16 cellular contexts compared by ENCODE assay signal in genomic region chr9:136374183-136374575, GRCh38. TPM values are rescaled to one million over a fixed set of nuclear protein-coding genes. Genes with fewer than 3 reads are reported as not detected.
A peak's percentile ranks its signal among the peaks of the same experiment; 100 is the strongest.
DNase-seq lines count a peak whose midpoint lies in the region; ATAC-seq, FAIRE-seq and TF ChIP-seq lines count a peak whose summit lies in the region.
"Had no signal": no experiment of that assay in that cellular context is flagged by ENCODE, and none has a peak within 500 bp of the region (broad histone marks: within the 10 kb centered on the region; RNA-seq: fewer than 3 reads in every experiment).

No MANE protein-coding gene starts in this region.

- no peak for FAIRE-seq in GM12878 (lab: Jason Lieb, UNC)
- FAIRE-seq: HTR-8/SVneo had no signal

- peak overlapping the region; percentile 91 for H3K27ac ChIP-seq in HL-60 (replicated peaks)
- H3K27ac ChIP-seq in GM12878 (ENCODE audit: control insufficient read depth, insufficient read depth), result no peak overlapping the region

- H3K27ac Mint-ChIP-seq in nephron progenitor cell, result peak overlapping the region; percentile 22

- H3K4me3 Mint-ChIP-seq in nephron progenitor cell, result no peak overlapping the region

- TF ChIP-seq EP300 in GM12878 (IDR thresholded peaks at IDR 0.05; ENCODE audit: borderline replicate concordance in 1 of 2, control insufficient read depth in 1 of 2, low read depth in 2 of 2, low read length in 2 of 2), result no peak

- no peaks in the 10 kb centered on the region for H3K9me3 Mint-ChIP-seq in nephron progenitor cell

- TF ChIP-seq CTCF in HL-60 (IDR thresholded peaks at IDR 0.05; ENCODE audit: insufficient read depth, low read length) (no peak), GM12878 (IDR thresholded peaks at IDR 0.05 in 2 of 3, conservative IDR thresholded peaks at IDR 0.05 in 1 of 3; ENCODE audit: control insufficient read depth in 2 of 3, extremely low read depth in 1 of 3, insufficient read depth in 1 of 3, low read depth in 3 of 3, low read length in 3 of 3) (no peak), nephron progenitor cell (IDR thresholded peaks at IDR 0.05) (no peak)

- peak; percentile 55; the same call in 1 of the 2 replicates for TF ChIP-seq POLR2A in GM12878 (IDR thresholded peaks at IDR 0.05; ENCODE audit: low read depth, low read length)

- H3K4me1 ChIP-seq in GM12878 (ENCODE audit: control insufficient read depth, insufficient read depth, low read length), result 0 out of 2 replicates have a peak, but pooled peaks cover 4% of the 10 kb centered on the region
- H3K4me1 ChIP-seq: HAP-1 had no signal

- H3K9ac ChIP-seq in GM12878 (ENCODE audit: control insufficient read depth, insufficient read depth, low read length), result no peak overlapping the region

- ATAC-seq in GM12878, result no peak
- ATAC-seq in HG03095 (IDR thresholded peaks at IDR 0.05; ENCODE audit: unreplicated experiment), result no peak

- BruUV-seq in GM12878 (replicated peaks; lab: Mats Ljungman, UMichigan), result no TSS peak

- no peak overlapping the region for H2AFZ ChIP-seq in GM12878 (ENCODE audit: control insufficient read depth, low read depth, low read length)

- H3K4me3 ChIP-seq in HL-60 (replicated peaks; ENCODE audit: insufficient read depth, low read length) (no peak overlapping the region; the same call in 1 of the 2 replicates), GM12878 (no peak overlapping the region)
- H3K4me3 ChIP-seq: HAP-1 had no signal

- RAD21 ChIA-PET in GM12878 (lab: Charles Lee; ENCODE audit: unreplicated experiment), result no interaction called here

- 87% methylated on average over 14 of the region's 14 CpGs for WGBS in GM12878 (ENCODE audit: insufficient coverage, insufficient replicate concordance, low lambda C conversion rate, missing lambda C conversion rate)

- H4K20me1 ChIP-seq in GM12878 (ENCODE audit: control insufficient read depth, insufficient read depth), result no peaks in the 10 kb centered on the region

- POLR2A ChIA-PET in GM12878 (lab: Charles Lee), result interaction anchor here (1.1 to 1.4 kb wide), 2 partner anchors 15 to 27 kb away, joined by 3 to 4 read pairs; no protein-coding TSS in a partner anchor

- H3K9me3 ChIP-seq in GM12878 (replicated peaks; ENCODE audit: control insufficient read depth, insufficient read depth, low read length), result no peaks in the 10 kb centered on the region
- H3K9me3 ChIP-seq: HAP-1 had no signal

- intact Hi-C loops in GM12878 (cut with micrococcal nuclease; ENCODE audit: unreplicated experiment), result no loop called here

- CTCF ChIA-PET in GM12878 (lab: Yijun Ruan, JAX), result no interaction called here

- H3K27me3 Mint-ChIP-seq in nephron progenitor cell (ENCODE audit: low read depth, poor library complexity), result peaks cover 2% of the 10 kb centered on the region

- no peak for TF ChIP-seq RAD21 in GM12878 (IDR thresholded peaks at IDR 0.05; ENCODE audit: insufficient read depth, low read depth, low read length)

- H3K4me2 ChIP-seq in GM12878 (ENCODE audit: control insufficient read depth, insufficient read depth), result no peak overlapping the region

- peaks cover 22% of the 10 kb centered on the region for H3K4me1 Mint-ChIP-seq in nephron progenitor cell

- H3K27me3 ChIP-seq in HL-60 (ENCODE audit: insufficient read depth, poor library complexity, severe bottlenecking), result no peaks in the 10 kb centered on the region
- H3K27me3 ChIP-seq in GM12878 (replicated peaks in 1 of 2; ENCODE audit: control insufficient read depth in 2 of 2, insufficient read depth in 2 of 2, low read length in 1 of 2), result no peaks in the 10 kb centered on the region

- in situ Hi-C loops in GM12878 (cut with MboI), result no loop called here

- SMC1A ChIA-PET in GM12878 (lab: Charles Lee; ENCODE audit: uncharacterized antibody, unreplicated experiment), result no interaction called here

- H3K36me3 ChIP-seq in GM12878 (ENCODE audit: control insufficient read depth in 2 of 2, insufficient read depth in 2 of 2, low read length in 1 of 2), result peaks cover 0 to 11% of the 10 kb centered on the region in 2 experiments; a peak in 3 of 4 replicates

- DNase-seq in HL-60 (ENCODE audit: low read depth in 1 of 2, low spot score in 1 of 2) (no peak), GM12878 (ENCODE audit: low read depth, low spot score) (no peak), nephron progenitor cell (no peak), T-helper 1 cell (no peak), H4 (ENCODE audit: low spot score) (no peak)
- DNase-seq: EL, NCI-H1417 treated with DMSO at 0.1 percent for 48 hours, NCI-H2029, NCI-H2171, NCI-H446, NCI-H69, SIG-M5 had no signal

- no peaks in the 10 kb centered on the region for H3K36me3 Mint-ChIP-seq in nephron progenitor cell (ENCODE audit: low read depth)

- no peaks in the 10 kb centered on the region for H3K79me2 ChIP-seq in GM12878 (ENCODE audit: control insufficient read depth, insufficient read depth, low read length)

RNA-seq across cellular contexts. Expression of gene CARD9, which starts 0.7 kb away (rescaled TPM):
- 35.2 and 40.5 TPM in 2 replicates for total RNA-seq in GM12878 (2013; cell fraction: nucleolus; rRNA removed)
- total RNA-seq in GM12878 (2014; rRNA removed), result 1.9 and 2.2 TPM in 2 replicates
- 0.55 and 0.58 TPM in 2 replicates for total RNA-seq in GM12878 (2014; rRNA removed; fragmentation: Illumina TruSeq; extraction: Trizol)
- 2.4 and 2.6 TPM in 2 replicates for total RNA-seq in GM12878 (2021)
- polyA plus RNA-seq in GM12878 (2011; ENCODE audit: low read depth), result 0.59 TPM
- 1.9 and 4.9 TPM in 2 replicates for polyA plus RNA-seq in GM12878 (2011; rRNA removed)
- polyA plus RNA-seq in GM12878 (2011; cell fraction: cytosol; rRNA removed), result 5.3 and 9.1 TPM in 2 replicates
- 80.5 and 97.8 TPM in 2 replicates for polyA plus RNA-seq in GM12878 (2011; cell fraction: nucleus; rRNA removed)
- 2.7 and 2.9 TPM in 2 replicates for polyA plus RNA-seq in GM12878 (2012)
- polyA plus RNA-seq in GM12878 (2014; fragmentation: Illumina TruSeq; extraction: Trizol), result 0.34 TPM in 1 of 2 replicates, not detected in the other
- under 1 TPM in 1 of 2 experiments, not detected in 1; 0.11 TPM for polyA plus RNA-seq in GM12878 (2014; fragmentation: Nextera tagmentation; extraction: Ambion mirVana)
- 1.6 and 2.1 TPM in 2 replicates for polyA plus RNA-seq in GM12878 (2014; rRNA removed)
- polyA plus RNA-seq in GM12878 (2016; fragmentation: Nextera tagmentation; extraction: Ambion mirVana), result 1 to 10 TPM; 1.8 to 2.2 TPM
- polyA minus RNA-seq in GM12878 (2011; rRNA and poly(A)+ RNA removed), result 3.6 and 6.7 TPM in 2 replicates
- 2.4 and 2.8 TPM in 2 replicates for polyA minus RNA-seq in GM12878 (2011; cell fraction: cytosol; rRNA and poly(A)+ RNA removed)
- 10.4 and 18.9 TPM in 2 replicates for polyA minus RNA-seq in GM12878 (2011; cell fraction: nucleus; rRNA and poly(A)+ RNA removed)
- total RNA-seq in H4 (2014; rRNA removed; shearing (Covaris generic)), result 0.17 and 0.18 TPM in 2 replicates
- total RNA-seq: RPMI7951 had no signal

RNA-seq across cellular contexts. Expression of gene DNLZ, which starts 10.6 kb away (rescaled TPM):
- 3.0 and 4.6 TPM in 2 replicates for total RNA-seq in GM12878 (2013; cell fraction: nucleolus; rRNA removed)
- total RNA-seq in GM12878 (2014; rRNA removed) (18.1 and 29.7 TPM in 2 replicates), GM12878 (2014; rRNA removed; fragmentation: Illumina TruSeq; extraction: Trizol) (4.6 and 4.8 TPM in 2 replicates), GM12878 (2021) (23.5 and 26.1 TPM in 2 replicates)
- 3.2 TPM for polyA plus RNA-seq in GM12878 (2011; ENCODE audit: low read depth)
- polyA plus RNA-seq in GM12878 (2011; rRNA removed) (1.2 and 3.8 TPM in 2 replicates), GM12878 (2014; fragmentation: Illumina TruSeq; extraction: Trizol) (0.66 TPM in 1 of 2 replicates, not detected in the other), GM12878 (2014; fragmentation: Nextera tagmentation; extraction: Ambion mirVana) (1 to 10 TPM in 1 of 2 experiments, not detected in 1; 1.5 TPM), GM12878 (2014; rRNA removed) (23.8 and 26.3 TPM in 2 replicates), GM12878 (2016; fragmentation: Nextera tagmentation; extraction: Ambion mirVana) (10 to 100 TPM; 14.7 to 25.8 TPM)
- polyA plus RNA-seq in GM12878 (2011; cell fraction: cytosol; rRNA removed), result 5.9 and 8.6 TPM in 2 replicates
- 6.3 and 9.4 TPM in 2 replicates for polyA plus RNA-seq in GM12878 (2011; cell fraction: nucleus; rRNA removed)
- polyA plus RNA-seq in GM12878 (2012), result 7.6 and 11.2 TPM in 2 replicates
- polyA minus RNA-seq in GM12878 (2011; rRNA and poly(A)+ RNA removed), result 0.29 and 0.82 TPM in 2 replicates
- polyA minus RNA-seq in GM12878 (2011; cell fraction: cytosol; rRNA and poly(A)+ RNA removed), result 1.2 and 3.7 TPM in 2 replicates
- polyA minus RNA-seq in GM12878 (2011; cell fraction: nucleus; rRNA and poly(A)+ RNA removed), result 3.3 and 7.7 TPM in 2 replicates
- 26.5 and 39.6 TPM in 2 replicates for total RNA-seq in H4 (2014; rRNA removed; shearing (Covaris generic))

RNA-seq across cellular contexts. Expression of gene SNAPC4, which starts 25.8 kb away (rescaled TPM):
- 20.6 and 25.5 TPM in 2 replicates for total RNA-seq in GM12878 (2013; cell fraction: nucleolus; rRNA removed)
- total RNA-seq in GM12878 (2014; rRNA removed), result 7.7 and 8.8 TPM in 2 replicates
- 5.1 and 5.2 TPM in 2 replicates for total RNA-seq in GM12878 (2014; rRNA removed; fragmentation: Illumina TruSeq; extraction: Trizol)
- 16.4 and 19.8 TPM in 2 replicates for total RNA-seq in GM12878 (2021)
- polyA plus RNA-seq in GM12878 (2011; ENCODE audit: low read depth), result 3.1 TPM
- polyA plus RNA-seq in GM12878 (2011; rRNA removed), result 2.4 and 3.5 TPM in 2 replicates
- polyA plus RNA-seq in GM12878 (2011; cell fraction: cytosol; rRNA removed), result 3.4 and 5.5 TPM in 2 replicates
- polyA plus RNA-seq in GM12878 (2011; cell fraction: nucleus; rRNA removed), result 21.4 and 37.3 TPM in 2 replicates
- polyA plus RNA-seq in GM12878 (2012), result 8.0 and 10.3 TPM in 2 replicates
- 7.1 and 8.7 TPM in 2 replicates for polyA plus RNA-seq in GM12878 (2014; fragmentation: Illumina TruSeq; extraction: Trizol)
- polyA plus RNA-seq in GM12878 (2014; fragmentation: Nextera tagmentation; extraction: Ambion mirVana), result under 1 TPM; 0.42 to 0.43 TPM
- 16.9 and 18.1 TPM in 2 replicates for polyA plus RNA-seq in GM12878 (2014; rRNA removed)
- polyA plus RNA-seq in GM12878 (2016; fragmentation: Nextera tagmentation; extraction: Ambion mirVana), result 1 to 10 TPM; 6.8 to 7.2 TPM
- 2.6 and 3.9 TPM in 2 replicates for polyA minus RNA-seq in GM12878 (2011; rRNA and poly(A)+ RNA removed)
- polyA minus RNA-seq in GM12878 (2011; cell fraction: cytosol; rRNA and poly(A)+ RNA removed), result 2.4 and 2.7 TPM in 2 replicates
- polyA minus RNA-seq in GM12878 (2011; cell fraction: nucleus; rRNA and poly(A)+ RNA removed), result 4.5 and 7.1 TPM in 2 replicates
- 2.8 and 5.6 TPM in 2 replicates for total RNA-seq in H4 (2014; rRNA removed; shearing (Covaris generic))

RNA-seq across cellular contexts. Expression of gene ENTR1, which starts 36.2 kb away (rescaled TPM):
- total RNA-seq in GM12878 (2013; cell fraction: nucleolus; rRNA removed), result 55.0 and 60.4 TPM in 2 replicates
- 58.4 and 61.2 TPM in 2 replicates for total RNA-seq in GM12878 (2014; rRNA removed)
- total RNA-seq in GM12878 (2014; rRNA removed; fragmentation: Illumina TruSeq; extraction: Trizol), result 35.5 and 38.4 TPM in 2 replicates
- 75.4 and 81.7 TPM in 2 replicates for total RNA-seq in GM12878 (2021)
- polyA plus RNA-seq in GM12878 (2011; ENCODE audit: low read depth), result 17.1 TPM
- 47.7 and 55.4 TPM in 2 replicates for polyA plus RNA-seq in GM12878 (2011; rRNA removed)
- 41.9 and 53.8 TPM in 2 replicates for polyA plus RNA-seq in GM12878 (2011; cell fraction: cytosol; rRNA removed)
- 296 and 320 TPM in 2 replicates for polyA plus RNA-seq in GM12878 (2011; cell fraction: nucleus; rRNA removed)
- 32.2 and 42.4 TPM in 2 replicates for polyA plus RNA-seq in GM12878 (2012)
- polyA plus RNA-seq in GM12878 (2014; fragmentation: Illumina TruSeq; extraction: Trizol), result 19.0 and 43.7 TPM in 2 replicates
- 10 to 100 TPM in 1 of 2 experiments, 1 to 10 TPM in 1; 8.2 to 20.4 TPM for polyA plus RNA-seq in GM12878 (2014; fragmentation: Nextera tagmentation; extraction: Ambion mirVana)
- 96.4 and 105 TPM in 2 replicates for polyA plus RNA-seq in GM12878 (2014; rRNA removed)
- polyA plus RNA-seq in GM12878 (2016; fragmentation: Nextera tagmentation; extraction: Ambion mirVana), result 10 to 100 TPM; 10.5 to 14.9 TPM
- polyA minus RNA-seq in GM12878 (2011; rRNA and poly(A)+ RNA removed), result 15.0 and 45.6 TPM in 2 replicates
- polyA minus RNA-seq in GM12878 (2011; cell fraction: cytosol; rRNA and poly(A)+ RNA removed), result 24.7 and 29.1 TPM in 2 replicates
- 50.2 and 69.5 TPM in 2 replicates for polyA minus RNA-seq in GM12878 (2011; cell fraction: nucleus; rRNA and poly(A)+ RNA removed)
- total RNA-seq in H4 (2014; rRNA removed; shearing (Covaris generic)), result 36.5 and 51.3 TPM in 2 replicates

RNA-seq across cellular contexts. Expression of gene PMPCA, which starts 36.3 kb away (rescaled TPM):
- total RNA-seq in GM12878 (2013; cell fraction: nucleolus; rRNA removed), result 64.9 and 75.3 TPM in 2 replicates
- total RNA-seq in GM12878 (2014; rRNA removed) (61.7 and 67.9 TPM in 2 replicates), GM12878 (2014; rRNA removed; fragmentation: Illumina TruSeq; extraction: Trizol) (40.8 and 47.3 TPM in 2 replicates), GM12878 (2021) (85.9 and 89.8 TPM in 2 replicates)
- 37.1 TPM for polyA plus RNA-seq in GM12878 (2011; ENCODE audit: low read depth)
- polyA plus RNA-seq in GM12878 (2011; rRNA removed) (80.3 and 82.5 TPM in 2 replicates), GM12878 (2014; fragmentation: Illumina TruSeq; extraction: Trizol) (63.1 and 69.0 TPM in 2 replicates), GM12878 (2014; fragmentation: Nextera tagmentation; extraction: Ambion mirVana) (10 to 100 TPM in 1 of 2 experiments, 1 to 10 TPM in 1; 8.1 to 12.3 TPM), GM12878 (2014; rRNA removed) (90.0 and 93.0 TPM in 2 replicates), GM12878 (2016; fragmentation: Nextera tagmentation; extraction: Ambion mirVana) (100 to 1,000 TPM; 123 to 137 TPM)
- polyA plus RNA-seq in GM12878 (2011; cell fraction: cytosol; rRNA removed), result 70.0 and 94.3 TPM in 2 replicates
- 268 and 279 TPM in 2 replicates for polyA plus RNA-seq in GM12878 (2011; cell fraction: nucleus; rRNA removed)
- polyA plus RNA-seq in GM12878 (2012), result 78.5 and 91.3 TPM in 2 replicates
- 50.8 and 53.6 TPM in 2 replicates for polyA minus RNA-seq in GM12878 (2011; rRNA and poly(A)+ RNA removed)
- 13.8 and 16.0 TPM in 2 replicates for polyA minus RNA-seq in GM12878 (2011; cell fraction: cytosol; rRNA and poly(A)+ RNA removed)
- 46.1 and 51.3 TPM in 2 replicates for polyA minus RNA-seq in GM12878 (2011; cell fraction: nucleus; rRNA and poly(A)+ RNA removed)
- total RNA-seq in H4 (2014; rRNA removed; shearing (Covaris generic)), result 44.4 and 64.2 TPM in 2 replicates
